14 cellular contexts compared by ENCODE assay signal in the genomic region with DNA sequence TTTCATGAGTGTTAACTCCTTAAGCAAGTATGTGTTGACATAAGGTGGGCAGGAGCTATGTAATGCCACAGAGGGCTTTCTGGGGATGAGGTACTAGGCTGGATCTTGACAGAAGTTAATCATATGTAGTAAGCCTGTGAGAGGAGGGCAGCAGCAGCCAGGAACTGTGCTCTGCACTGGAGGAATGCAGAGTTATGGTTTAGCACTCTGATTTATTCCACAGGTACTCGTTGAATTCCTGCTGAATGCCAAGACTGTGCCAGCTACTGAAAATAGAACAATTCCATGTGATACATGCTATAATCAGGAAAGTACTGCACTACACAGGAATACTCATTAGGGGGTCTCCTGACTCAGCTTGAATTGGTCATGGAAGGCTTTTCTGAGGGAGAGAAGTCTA. TPM values are rescaled to one million over a fixed set of nuclear protein-coding genes. Genes with fewer than 3 reads are reported as not detected.
DNase-seq lines count a peak whose midpoint lies in the region; ATAC-seq and TF ChIP-seq lines count a peak whose summit lies in the region.
"Had no signal": no experiment of that assay in that cellular context is flagged by ENCODE, and none has a peak within 500 bp of the region (broad histone marks: within the 10 kb centered on the region; RNA-seq: fewer than 3 reads in every experiment).

No MANE protein-coding gene starts in this region.

- H3K27me3 ChIP-seq in left lung, result no peaks in the 10 kb centered on the region
- H3K27me3 ChIP-seq: neural progenitor cell, stomach had no signal

- no peak for DNase-seq in activated T-cell treated with anti-CD3 and anti-CD28 coated beads, Interleukin-2, amount 50 U/mL, for 72 hours
- DNase-seq in activated T-cell treated with anti-CD3 and anti-CD28 coated beads, Interleukin-2, amount 50 U/mL, for 48 hours, result no peak
- DNase-seq in T-cell (no peak), left lung (no peak), NCI-H226 (no peak), occipital lobe (lab: John Stamatoyannopoulos, UW) (no peak)
- DNase-seq: hippocampal formation, stomach had no signal

- intact Hi-C loops in left lung (cut with DNase I), result no loop called here

- no peaks in the 10 kb centered on the region for H3K9me3 Mint-ChIP-seq in activated T-cell treated with anti-CD3 and anti-CD28 coated beads, Interleukin-2, amount 50 U/mL, for 72 hours
- H3K9me3 Mint-ChIP-seq in T-cell, result peaks cover 0 to 3% (median 2%) of the 10 kb centered on the region in 3 donors
- no peaks in the 10 kb centered on the region for H3K9me3 Mint-ChIP-seq in stimulated activated memory B cell treated with anti-CD40 and anti-IgM and Interleukin-4, amounts not matched to agents 10 μg/mL and 1 μg/mL and 100 μg/mL, for 72 hours
- H3K9me3 Mint-ChIP-seq: brain had no signal

- ATAC-seq in activated T-cell treated with anti-CD3 and anti-CD28 coated beads, Interleukin-2, amount 50 U/mL, for 72 hours (replicated peaks in 1 of 2), result no peak
- no peak for ATAC-seq in T-cell (replicated peaks in 1 of 4)
- ATAC-seq in left lung, result peak; percentile 55
- ATAC-seq in stimulated activated memory B cell treated with anti-CD40 and anti-IgM and Interleukin-4, amounts not matched to agents 10 μg/mL and 1 μg/mL and 100 μg/mL, for 72 hours, result no peak
- no peak for ATAC-seq in GM18520 (IDR thresholded peaks at IDR 0.05; ENCODE audit: unreplicated experiment)
- ATAC-seq: left lobe of liver had no signal

- peak overlapping the region; percentile 2 for H3K27ac Mint-ChIP-seq in activated T-cell treated with anti-CD3 and anti-CD28 coated beads, Interleukin-2, amount 50 U/mL, for 72 hours
- H3K27ac Mint-ChIP-seq in T-cell, result peak overlapping the region; percentile 86 to 88
- H3K27ac Mint-ChIP-seq in stimulated activated memory B cell treated with anti-CD40 and anti-IgM and Interleukin-4, amounts not matched to agents 10 μg/mL and 1 μg/mL and 100 μg/mL, for 72 hours, result peak overlapping the region; percentile 46
- H3K27ac Mint-ChIP-seq: neural progenitor cell had no signal

- H3K27ac ChIP-seq in left lung, result peak overlapping the region in 1 of 2 donors; percentile 76
- H3K27ac ChIP-seq: neural progenitor cell, SK-N-MC, stomach had no signal

- H3K36me3 ChIP-seq in left lung, result peaks cover 0 to 5% of the 10 kb centered on the region in 2 donors
- H3K36me3 ChIP-seq: neural progenitor cell had no signal

- CTCF ChIA-PET in T-cell (lab: Charles Lee), result interaction anchor here (0.6 to 1.2 kb wide), 4 partner anchors 59 to 806 kb away, joined by 3 to 4 read pairs (median 4); no protein-coding TSS in a partner anchor

- H3K4me1 Mint-ChIP-seq in activated T-cell treated with anti-CD3 and anti-CD28 coated beads, Interleukin-2, amount 50 U/mL, for 72 hours (ENCODE audit: low read depth), result peaks cover 99% of the 10 kb centered on the region
- peaks cover 94 to 98% (median 95%) of the 10 kb centered on the region in 3 donors for H3K4me1 Mint-ChIP-seq in T-cell
- peaks cover 98% of the 10 kb centered on the region for H3K4me1 Mint-ChIP-seq in stimulated activated memory B cell treated with anti-CD40 and anti-IgM and Interleukin-4, amounts not matched to agents 10 μg/mL and 1 μg/mL and 100 μg/mL, for 72 hours

- H3K4me1 ChIP-seq in left lung, result peaks cover 29 to 99% of the 10 kb centered on the region in 2 donors

- H3K4me3 Mint-ChIP-seq in activated T-cell treated with anti-CD3 and anti-CD28 coated beads, Interleukin-2, amount 50 U/mL, for 72 hours, result peak overlapping the region in 1 of 2 donors; percentile 7
- H3K4me3 Mint-ChIP-seq in T-cell, result peak overlapping the region in 1 of 3 donors; percentile 63
- no peak overlapping the region for H3K4me3 Mint-ChIP-seq in stimulated activated memory B cell treated with anti-CD40 and anti-IgM and Interleukin-4, amounts not matched to agents 10 μg/mL and 1 μg/mL and 100 μg/mL, for 72 hours
- H3K4me3 Mint-ChIP-seq: neural progenitor cell had no signal

- no peaks in the 10 kb centered on the region for H3K9me3 ChIP-seq in left lung
- H3K9me3 ChIP-seq: stomach had no signal

- H3K36me3 Mint-ChIP-seq in activated T-cell treated with anti-CD3 and anti-CD28 coated beads, Interleukin-2, amount 50 U/mL, for 72 hours (ENCODE audit: insufficient read depth in 2 of 2), result peaks cover 6 to 20% of the 10 kb centered on the region in 2 donors
- peaks cover 19% of the 10 kb centered on the region for H3K36me3 Mint-ChIP-seq in T-cell
- H3K36me3 Mint-ChIP-seq in stimulated activated memory B cell treated with anti-CD40 and anti-IgM and Interleukin-4, amounts not matched to agents 10 μg/mL and 1 μg/mL and 100 μg/mL, for 72 hours, result peaks cover 27% of the 10 kb centered on the region

- H3K27me3 Mint-ChIP-seq in activated T-cell treated with anti-CD3 and anti-CD28 coated beads, Interleukin-2, amount 50 U/mL, for 72 hours (ENCODE audit: low read depth), result no peaks in the 10 kb centered on the region
- H3K27me3 Mint-ChIP-seq in T-cell, result no peaks in the 10 kb centered on the region
- no peaks in the 10 kb centered on the region for H3K27me3 Mint-ChIP-seq in stimulated activated memory B cell treated with anti-CD40 and anti-IgM and Interleukin-4, amounts not matched to agents 10 μg/mL and 1 μg/mL and 100 μg/mL, for 72 hours

- POLR2A ChIA-PET in T-cell (lab: Charles Lee), result interaction anchor here in 1 of 2 donors (0.8 to 1.0 kb wide), 2 partner anchors 24 to 35 kb away, joined by 3 read pairs; no protein-coding TSS in a partner anchor

- no peak for TF ChIP-seq CTCF in left lung (IDR thresholded peaks at IDR 0.05)

- H3K4me3 ChIP-seq in left lung, result no peak overlapping the region
- H3K4me3 ChIP-seq: neural progenitor cell, SK-N-MC, stomach had no signal

RNA-seq across cellular contexts. Expression of gene SUSD6, which starts 58.7 kb away (rescaled TPM):
- 10 to 100 TPM; 60.3 to 73.8 TPM for total RNA-seq in activated T-cell treated with anti-CD3 and anti-CD28 coated beads, Interleukin-2, amount 50 U/mL, for 72 hours
- 10 to 100 TPM; 53.5 to 75.5 (median 60.4) TPM for total RNA-seq in T-cell
- 10 to 100 TPM; 63.8 to 77.4 TPM for total RNA-seq in left lung
- total RNA-seq in occipital lobe, result 6.1 TPM

Comparison
In these comparisons a context has a peak if more than half of its experiments do, and no peak if none do; other contexts are left out.
1. H3K27ac Mint-ChIP-seq: peak in every context shown above with its lines; median percentile 87 in T-cell; 46 in stimulated activated memory B cell treated with anti-CD40 and anti-IgM and Interleukin-4, amounts not matched to agents 10 μg/mL and 1 μg/mL and 100 μg/mL, for 72 hours; 2 in activated T-cell treated with anti-CD3 and anti-CD28 coated beads, Interleukin-2, amount 50 U/mL, for 72 hours.